In the genomic region with DNA sequence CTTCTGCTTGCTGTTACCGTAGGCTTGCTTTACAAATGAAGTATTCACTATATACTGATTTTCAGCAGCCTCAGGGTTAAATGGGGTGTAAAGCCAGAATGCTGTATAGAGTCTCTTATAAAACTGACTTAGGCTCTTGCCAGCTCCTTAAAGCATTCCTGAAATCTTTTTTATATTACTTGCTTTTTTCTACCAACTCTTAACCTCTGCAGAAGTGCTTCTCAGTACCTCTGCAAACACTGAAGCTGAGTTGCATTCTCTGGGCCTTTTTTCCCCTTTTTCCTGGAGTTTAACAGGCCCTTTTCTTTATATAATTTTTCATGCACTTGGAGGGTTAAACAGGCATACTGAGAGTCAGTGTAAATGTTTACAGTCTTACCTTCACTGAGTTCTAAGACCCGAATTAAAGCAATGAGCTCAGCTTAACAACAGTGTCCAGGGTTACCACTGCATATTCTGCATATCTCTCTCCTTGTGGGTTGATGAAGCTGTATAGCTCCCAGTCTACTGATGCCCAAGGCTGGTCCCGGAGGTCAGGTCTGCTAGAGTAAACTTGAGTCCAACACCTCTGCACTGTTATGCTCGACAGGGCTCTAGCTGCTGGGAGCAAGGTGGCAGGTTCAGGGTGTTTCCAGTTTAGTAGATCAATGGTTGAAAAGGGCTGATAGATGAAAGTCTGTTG, we compare ENCODE assay signal across 1 cellular context.
TF ChIP-seq lines count a peak whose summit lies in the region.

No MANE protein-coding gene starts in this region.

TF ChIP-seq in WTC11, 78 proteins besides CTCF, POLR2A, EP300 and RAD21 (continued from another document):
- TF ChIP-seq, protein P1, sequence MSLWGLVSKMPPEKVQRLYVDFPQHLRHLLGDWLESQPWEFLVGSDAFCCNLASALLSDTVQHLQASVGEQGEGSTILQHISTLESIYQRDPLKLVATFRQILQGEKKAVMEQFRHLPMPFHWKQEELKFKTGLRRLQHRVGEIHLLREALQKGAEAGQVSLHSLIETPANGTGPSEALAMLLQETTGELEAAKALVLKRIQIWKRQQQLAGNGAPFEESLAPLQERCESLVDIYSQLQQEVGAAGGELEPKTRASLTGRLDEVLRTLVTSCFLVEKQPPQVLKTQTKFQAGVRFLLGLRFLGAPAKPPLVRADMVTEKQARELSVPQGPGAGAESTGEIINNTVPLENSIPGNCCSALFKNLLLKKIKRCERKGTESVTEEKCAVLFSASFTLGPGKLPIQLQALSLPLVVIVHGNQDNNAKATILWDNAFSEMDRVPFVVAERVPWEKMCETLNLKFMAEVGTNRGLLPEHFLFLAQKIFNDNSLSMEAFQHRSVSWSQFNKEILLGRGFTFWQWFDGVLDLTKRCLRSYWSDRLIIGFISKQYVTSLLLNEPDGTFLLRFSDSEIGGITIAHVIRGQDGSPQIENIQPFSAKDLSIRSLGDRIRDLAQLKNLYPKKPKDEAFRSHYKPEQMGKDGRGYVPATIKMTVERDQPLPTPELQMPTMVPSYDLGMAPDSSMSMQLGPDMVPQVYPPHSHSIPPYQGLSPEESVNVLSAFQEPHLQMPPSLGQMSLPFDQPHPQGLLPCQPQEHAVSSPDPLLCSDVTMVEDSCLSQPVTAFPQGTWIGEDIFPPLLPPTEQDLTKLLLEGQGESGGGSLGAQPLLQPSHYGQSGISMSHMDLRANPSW (CRISPR knock-in tag; conservative IDR thresholded peaks at IDR 0.05; ENCODE audit: low read depth): no peak
- TF ChIP-seq, protein P2, sequence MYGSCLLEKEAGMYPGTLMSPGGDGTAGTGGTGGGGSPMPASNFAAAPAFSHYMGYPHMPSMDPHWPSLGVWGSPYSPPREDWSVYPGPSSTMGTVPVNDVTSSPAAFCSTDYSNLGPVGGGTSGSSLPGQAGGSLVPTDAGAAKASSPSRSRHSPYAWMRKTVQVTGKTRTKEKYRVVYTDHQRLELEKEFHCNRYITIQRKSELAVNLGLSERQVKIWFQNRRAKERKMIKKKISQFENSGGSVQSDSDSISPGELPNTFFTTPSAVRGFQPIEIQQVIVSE (CRISPR knock-in tag; IDR thresholded peaks at IDR 0.05; ENCODE audit: borderline replicate concordance): no peak
- TF ChIP-seq ZNF416 (CRISPR knock-in tag; IDR thresholded peaks at IDR 0.05) (no peak), FOXK1 (CRISPR knock-in tag; IDR thresholded peaks at IDR 0.05) (no peak), MXD4 (CRISPR knock-in tag; IDR thresholded peaks at IDR 0.05; ENCODE audit: borderline replicate concordance) (no peak), MYBL2 (CRISPR knock-in tag; IDR thresholded peaks at IDR 0.05) (no peak)
- TF ChIP-seq, protein P3, sequence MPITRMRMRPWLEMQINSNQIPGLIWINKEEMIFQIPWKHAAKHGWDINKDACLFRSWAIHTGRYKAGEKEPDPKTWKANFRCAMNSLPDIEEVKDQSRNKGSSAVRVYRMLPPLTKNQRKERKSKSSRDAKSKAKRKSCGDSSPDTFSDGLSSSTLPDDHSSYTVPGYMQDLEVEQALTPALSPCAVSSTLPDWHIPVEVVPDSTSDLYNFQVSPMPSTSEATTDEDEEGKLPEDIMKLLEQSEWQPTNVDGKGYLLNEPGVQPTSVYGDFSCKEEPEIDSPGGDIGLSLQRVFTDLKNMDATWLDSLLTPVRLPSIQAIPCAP (CRISPR knock-in tag; IDR thresholded peaks at IDR 0.05): no peak
